In genomic region chrX:16903274-16904019, GRCh38 we compare ENCODE assay signal across 17 cellular contexts. TPM values are rescaled to one million over a fixed set of nuclear protein-coding genes. Genes with fewer than 3 reads are reported as not detected.
A peak's percentile ranks its signal among the peaks of the same experiment; 100 is the strongest.
DNase-seq lines count a peak whose midpoint lies in the region; ATAC-seq and TF ChIP-seq lines count a peak whose summit lies in the region.
"Had no signal": no experiment of that assay in that cellular context is flagged by ENCODE, and none has a peak within 500 bp of the region (broad histone marks: within the 10 kb centered on the region; RNA-seq: fewer than 3 reads in every experiment).

No MANE protein-coding gene starts in this region.

- H3K36me3 Mint-ChIP-seq in activated CD4-positive, alpha-beta memory T cell treated with anti-CD3 and anti-CD28 coated beads for 36 hours, result no peaks in the 10 kb centered on the region

- intact Hi-C loops in activated CD4-positive, alpha-beta memory T cell treated with anti-CD3 and anti-CD28 coated beads for 36 hours (cut with micrococcal nuclease), result no loop called here
- intact Hi-C loops in testis (cut with DNase I; ENCODE audit: low total_unique reads), result no loop called here

- no peaks in the 10 kb centered on the region for H3K4me1 ChIP-seq in testis
- H3K4me1 ChIP-seq: spleen, tibial nerve had no signal

- TF ChIP-seq POLR2A in testis (IDR thresholded peaks at IDR 0.05), result no peak

- H3K27me3 ChIP-seq in testis, result no peaks in the 10 kb centered on the region

- no peaks in the 10 kb centered on the region for H3K9me3 Mint-ChIP-seq in activated CD4-positive, alpha-beta memory T cell treated with anti-CD3 and anti-CD28 coated beads for 36 hours

- no peak overlapping the region for H3K4me3 Mint-ChIP-seq in activated CD4-positive, alpha-beta memory T cell treated with anti-CD3 and anti-CD28 coated beads for 36 hours

- no peak overlapping the region for H3K4me3 ChIP-seq in testis
- H3K4me3 ChIP-seq: spleen, tibial nerve had no signal

- POLR2A ChIA-PET in activated CD4-positive, alpha-beta memory T cell treated with anti-CD3 and anti-CD28 coated beads for 36 hours (lab: Charles Lee), result no interaction called here
- POLR2A ChIA-PET in RWPE1 (lab: Yijun Ruan, JAX; ENCODE audit: low non-redundant PET), result no interaction called here

- CTCF ChIA-PET in activated CD4-positive, alpha-beta memory T cell treated with anti-CD3 and anti-CD28 coated beads for 36 hours (lab: Charles Lee), result no interaction called here
- CTCF ChIA-PET in RWPE1 (lab: Yijun Ruan, JAX), result interaction anchor here (0.6 to 0.8 kb wide), 5 partner anchors 21 to 1722 kb away, joined by 3 to 5 read pairs (median 3); no protein-coding TSS in a partner anchor

- H3K27ac Mint-ChIP-seq in activated CD4-positive, alpha-beta memory T cell treated with anti-CD3 and anti-CD28 coated beads for 36 hours, result no peak overlapping the region

- 72 to 81% methylated on average over 6 to 8 of the region's 8 CpGs for WGBS in testis, 2 donors

- peaks cover 4% of the 10 kb centered on the region for H3K27me3 Mint-ChIP-seq in activated CD4-positive, alpha-beta memory T cell treated with anti-CD3 and anti-CD28 coated beads for 36 hours

- TF ChIP-seq CTCF in RWPE1 (conservative IDR thresholded peaks at IDR 0.05; ENCODE audit: low read depth) (no peak), testis (IDR thresholded peaks at IDR 0.05) (no peak)

- peak; percentile 67 for ATAC-seq in GM19328 (IDR thresholded peaks at IDR 0.05; ENCODE audit: unreplicated experiment)
- ATAC-seq in HG03064 (IDR thresholded peaks at IDR 0.05; ENCODE audit: low read depth, unreplicated experiment), result peak; percentile 69

- no peaks in the 10 kb centered on the region for H3K4me1 Mint-ChIP-seq in activated CD4-positive, alpha-beta memory T cell treated with anti-CD3 and anti-CD28 coated beads for 36 hours (ENCODE audit: low read depth)

- no peaks in the 10 kb centered on the region for H3K36me3 ChIP-seq in testis (ENCODE audit: low read depth, missing control alignments)
- H3K36me3 ChIP-seq: spleen, tibial nerve had no signal

- peak; percentile 36 to 54 for DNase-seq in AML-193 (lab: John Stamatoyannopoulos, UW)
- peak; percentile 80 for DNase-seq in NOMO-1 treated with dmso at 0.1 percent for 144 hours (lab: John Stamatoyannopoulos, UW; ENCODE audit: unreplicated experiment)
- no peak for DNase-seq in activated CD4-positive, alpha-beta memory T cell treated with anti-CD3 and anti-CD28 coated beads for 36 hours
- no peak for DNase-seq in RWPE1 (ENCODE audit: low spot score)
- DNase-seq in testis, result no peak
- DNase-seq in NCI-H2227 (lab: John Stamatoyannopoulos, UW; ENCODE audit: unreplicated experiment), result no peak
- DNase-seq: 8988T, amygdala, mammary epithelial cell, NCI-H1436, NCI-H524, occipital lobe, SHP77 treated with DMSO at 0.1 percent for 48 hours, spleen had no signal

- H3K27ac ChIP-seq in RWPE1 (no peak overlapping the region), testis (no peak overlapping the region)
- H3K27ac ChIP-seq: tibial nerve had no signal

- no peaks in the 10 kb centered on the region for H3K9me3 ChIP-seq in testis
- H3K9me3 ChIP-seq: spleen, tibial nerve had no signal

RNA-seq across cellular contexts. Expression of gene RBBP7, which starts 33.3 kb away (rescaled TPM):
- 100 to 1,000 TPM; 213 to 216 TPM for total RNA-seq in activated CD4-positive, alpha-beta memory T cell treated with anti-CD3 and anti-CD28 coated beads for 36 hours
- 100 to 1,000 TPM; 311 to 375 TPM for total RNA-seq in testis
- 206 TPM for polyA plus RNA-seq in testis (ENCODE audit: insufficient read depth, low read depth, low replicate concordance)

RNA-seq across cellular contexts. Expression of gene REPS2, which starts 43.0 kb away (rescaled TPM):
- total RNA-seq in activated CD4-positive, alpha-beta memory T cell treated with anti-CD3 and anti-CD28 coated beads for 36 hours, result not detected
- total RNA-seq in testis, result 10 to 100 TPM; 13.2 to 19.6 TPM
- polyA plus RNA-seq in testis (ENCODE audit: insufficient read depth, low read depth, low replicate concordance), result 6.7 TPM

Comparison
In these comparisons a context has a peak if more than half of its experiments do, and no peak if none do; other contexts are left out.
1. DNase-seq: peak in AML-193 (2 of 2) and NOMO-1 treated with dmso at 0.1 percent for 144 hours (single experiment); none in activated CD4-positive, alpha-beta memory T cell treated with anti-CD3 and anti-CD28 coated beads for 36 hours (single experiment), RWPE1 (single experiment), testis (single experiment) and NCI-H2227 (single experiment).
2. RNA of gene REPS2, which starts 43.0 kb away (total RNA-seq): 13.2 to 19.6 TPM in testis; not detected in activated CD4-positive, alpha-beta memory T cell treated with anti-CD3 and anti-CD28 coated beads for 36 hours; every median in the first group is over 10 times any median in the second.